ENCODE assay signal across 14 cellular contexts in the genomic region with DNA sequence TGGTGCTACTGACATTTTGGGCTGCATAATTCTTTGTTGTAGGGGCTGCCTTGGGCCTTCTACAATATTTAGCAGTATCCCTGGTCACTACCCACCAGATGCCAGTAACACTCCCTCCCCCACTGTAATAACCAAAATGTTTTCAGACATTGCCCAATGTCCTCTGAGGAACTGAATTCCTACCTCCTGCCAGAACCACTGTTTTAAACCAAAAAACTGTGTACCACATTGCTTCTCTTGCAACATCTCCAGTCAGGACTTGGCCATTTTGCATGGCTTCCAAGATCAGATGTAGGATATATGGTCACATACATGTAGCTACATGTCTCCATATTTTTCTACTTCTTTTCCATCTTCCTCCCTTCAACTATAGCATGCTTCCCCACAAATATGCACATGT.
"Had no signal": no experiment of that assay in that cellular context is flagged by ENCODE, and none has a peak within 500 bp of the region (broad histone marks: within the 10 kb centered on the region; RNA-seq: fewer than 3 reads in every experiment).

No MANE protein-coding gene starts in this region.

- H3K36me3 ChIP-seq: brain microvascular endothelial cell, gastrocnemius medialis had no signal

- H3K4me3 ChIP-seq: dorsolateral prefrontal cortex, gastrocnemius medialis, psoas muscle had no signal

- H3K27me3 ChIP-seq: brain microvascular endothelial cell, gastrocnemius medialis had no signal

- H3K9me3 ChIP-seq: gastrocnemius medialis, psoas muscle had no signal

- DNase-seq: activated CD4-positive, alpha-beta T cell treated with anti-CD3 and anti-CD28 coated beads, Interleukin-2, amount 50 U/mL, for 4 hours; activated CD4-positive, CD25-positive, alpha-beta regulatory T cell treated with anti-CD3 and anti-CD28 coated beads, Interleukin-2, amount 50 U/mL, for 72 hours; activated effector memory CD4-positive, alpha-beta T cell treated with Interleukin-2 at 50 U/mL for 16 hours; activated T-cell treated with anti-CD3 and anti-CD28 coated beads, Interleukin-2, amount 50 U/mL, for 1 hour; brain microvascular endothelial cell; dorsolateral prefrontal cortex; gastrocnemius medialis; islet precursor cell; psoas muscle; stimulated activated CD4-positive, alpha-beta T cell treated with anti-CD3 and anti-CD28 coated beads, Interleukin-4, amount 100 ng/mL, for 1 hour; stimulated activated CD8-positive, alpha-beta memory T cell treated with anti-CD3 and anti-CD28 coated beads, Interleukin-4, amount 100 ng/mL, for 48 hours; stimulated activated naive CD8-positive, alpha-beta T cell treated with anti-CD3 and anti-CD28 coated beads, Interleukin-15, Interleukin-2, amounts not matched to agents 100 U/mL and 50 U/mL, for 24 hours had no signal

- ATAC-seq: activated naive CD4-positive, alpha-beta T cell treated with anti-CD3 and anti-CD28 coated beads, Interleukin-2, amount 50 U/mL, for 72 hours; gastrocnemius medialis; left lobe of liver; psoas muscle; stimulated activated naive CD8-positive, alpha-beta T cell treated with anti-CD3 and anti-CD28 coated beads, Interleukin-15, Interleukin-2, amounts not matched to agents 100 U/mL and 50 U/mL, for 24 hours had no signal

- H3K27ac ChIP-seq: brain microvascular endothelial cell, dorsolateral prefrontal cortex, gastrocnemius medialis, psoas muscle had no signal

- H3K4me1 ChIP-seq: psoas muscle had no signal
